15 cellular contexts compared by ENCODE assay signal in the genomic region with DNA sequence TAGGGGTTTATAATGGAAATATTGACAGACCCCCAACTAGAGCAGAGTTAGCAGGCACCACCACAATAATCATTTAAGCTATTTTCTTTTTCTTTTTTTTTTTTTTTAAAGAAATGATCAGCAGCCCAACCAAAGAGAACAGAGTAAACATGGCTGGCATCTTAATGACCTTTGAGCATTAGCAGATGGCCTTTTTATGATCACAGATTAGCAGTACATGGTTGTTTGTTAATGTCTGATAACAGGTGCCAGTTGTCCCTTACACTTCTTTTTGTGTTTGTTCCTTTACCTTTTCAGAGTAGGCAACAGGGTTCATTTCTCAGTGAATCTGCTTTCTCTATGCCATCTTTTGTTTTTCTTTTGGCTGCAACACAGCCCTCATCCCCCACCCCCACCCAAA.
DNase-seq lines count a peak whose midpoint lies in the region; ATAC-seq and TF ChIP-seq lines count a peak whose summit lies in the region.
"Had no signal": no experiment of that assay in that cellular context is flagged by ENCODE, and none has a peak within 500 bp of the region (broad histone marks: within the 10 kb centered on the region; RNA-seq: fewer than 3 reads in every experiment).

No MANE protein-coding gene starts in this region.

- H3K9me3 Mint-ChIP-seq in progenitor cell of endocrine pancreas (ENCODE audit: low read depth) (no peaks in the 10 kb centered on the region), nephron progenitor cell (no peaks in the 10 kb centered on the region)

- peaks cover 0 to 1% of the 10 kb centered on the region in 2 donors for H3K4me1 ChIP-seq in aorta (ENCODE audit: control insufficient read depth in 1 of 2, insufficient read depth in 2 of 2, low read length in 2 of 2)
- H3K4me1 ChIP-seq: A549 had no signal

- no peak overlapping the region for H3K4me3 ChIP-seq in aorta (ENCODE audit: low read length in 2 of 2)
- H3K4me3 ChIP-seq: A549, MG63 had no signal

- DNase-seq in NCI-H345 treated with DMSO at 0.1 percent for 48 hours (lab: John Stamatoyannopoulos, UW; ENCODE audit: unreplicated experiment): peak; percentile 4
- DNase-seq in NCI-H345 (lab: John Stamatoyannopoulos, UW): no peak
- DNase-seq in NCI-H1417 treated with DMSO at 0.1 percent for 48 hours (lab: John Stamatoyannopoulos, UW): peak; percentile 65
- DNase-seq in NCI-H82 treated with DMSO at 0.1 percent for 48 hours (lab: John Stamatoyannopoulos, UW; ENCODE audit: unreplicated experiment): peak; percentile 12
- no peak for DNase-seq in progenitor cell of endocrine pancreas (ENCODE audit: low spot score, unreplicated experiment)
- DNase-seq in nephron progenitor cell: no peak
- no peak for DNase-seq in aorta
- DNase-seq: C1 segment of cervical spinal cord, MG63, NCI-H2029 treated with DMSO at 0.1 percent for 48 hours, NCI-H446 treated with DMSO at 0.1 percent for 48 hours, RPMI8226, SIG-M5, T-helper 2 cell had no signal

- no peak for TF ChIP-seq CTCF in progenitor cell of endocrine pancreas (IDR thresholded peaks at IDR 0.05; ENCODE audit: unreplicated experiment)
- TF ChIP-seq CTCF in nephron progenitor cell (IDR thresholded peaks at IDR 0.05): no peak

- no peaks in the 10 kb centered on the region for H3K27me3 ChIP-seq in aorta (ENCODE audit: control insufficient read depth in 1 of 2, insufficient read depth in 2 of 2, low read length in 1 of 2)
- H3K27me3 ChIP-seq: MG63 had no signal

- intact Hi-C loops in aorta (cut with DNase I): no loop called here

- no peak overlapping the region for H3K27ac ChIP-seq in aorta (ENCODE audit: low read depth in 1 of 2, low read length in 2 of 2)
- H3K27ac ChIP-seq: A549 had no signal

- peaks cover 13% of the 10 kb centered on the region for H3K4me1 Mint-ChIP-seq in progenitor cell of endocrine pancreas (ENCODE audit: low read depth)
- H3K4me1 Mint-ChIP-seq in nephron progenitor cell: peaks cover 21% of the 10 kb centered on the region

- H3K27ac Mint-ChIP-seq in progenitor cell of endocrine pancreas (no peak overlapping the region), nephron progenitor cell (no peak overlapping the region)

- H3K4me3 Mint-ChIP-seq in progenitor cell of endocrine pancreas (ENCODE audit: low read depth): no peak overlapping the region
- no peak overlapping the region for H3K4me3 Mint-ChIP-seq in nephron progenitor cell

- no peak for ATAC-seq in aorta (ENCODE audit: low FRiP score)
- ATAC-seq: A549 had no signal

- no peaks in the 10 kb centered on the region for H3K36me3 ChIP-seq in aorta (ENCODE audit: control insufficient read depth in 1 of 2, insufficient read depth in 2 of 2, low read length in 1 of 2)
- H3K36me3 ChIP-seq: MG63 had no signal

- H3K36me3 Mint-ChIP-seq in progenitor cell of endocrine pancreas (ENCODE audit: insufficient read depth): no peaks in the 10 kb centered on the region
- H3K36me3 Mint-ChIP-seq in nephron progenitor cell (ENCODE audit: low read depth): no peaks in the 10 kb centered on the region

- H3K27me3 Mint-ChIP-seq in progenitor cell of endocrine pancreas (no peaks in the 10 kb centered on the region), nephron progenitor cell (ENCODE audit: low read depth, poor library complexity) (no peaks in the 10 kb centered on the region)

- no peaks in the 10 kb centered on the region for H3K9me3 ChIP-seq in aorta (ENCODE audit: control insufficient read depth, low read length)
- H3K9me3 ChIP-seq: A549, MG63 had no signal

Comparison
In these comparisons a context has a peak if more than half of its experiments do, and no peak if none do; other contexts are left out.
1. DNase-seq: peak in NCI-H345 treated with DMSO at 0.1 percent for 48 hours (single experiment), NCI-H1417 treated with DMSO at 0.1 percent for 48 hours (single experiment) and NCI-H82 treated with DMSO at 0.1 percent for 48 hours (single experiment); none in NCI-H345 (single experiment), progenitor cell of endocrine pancreas (single experiment), nephron progenitor cell (single experiment) and aorta (0 of 2).